1 cellular context compared by ENCODE assay signal in the genomic region with DNA sequence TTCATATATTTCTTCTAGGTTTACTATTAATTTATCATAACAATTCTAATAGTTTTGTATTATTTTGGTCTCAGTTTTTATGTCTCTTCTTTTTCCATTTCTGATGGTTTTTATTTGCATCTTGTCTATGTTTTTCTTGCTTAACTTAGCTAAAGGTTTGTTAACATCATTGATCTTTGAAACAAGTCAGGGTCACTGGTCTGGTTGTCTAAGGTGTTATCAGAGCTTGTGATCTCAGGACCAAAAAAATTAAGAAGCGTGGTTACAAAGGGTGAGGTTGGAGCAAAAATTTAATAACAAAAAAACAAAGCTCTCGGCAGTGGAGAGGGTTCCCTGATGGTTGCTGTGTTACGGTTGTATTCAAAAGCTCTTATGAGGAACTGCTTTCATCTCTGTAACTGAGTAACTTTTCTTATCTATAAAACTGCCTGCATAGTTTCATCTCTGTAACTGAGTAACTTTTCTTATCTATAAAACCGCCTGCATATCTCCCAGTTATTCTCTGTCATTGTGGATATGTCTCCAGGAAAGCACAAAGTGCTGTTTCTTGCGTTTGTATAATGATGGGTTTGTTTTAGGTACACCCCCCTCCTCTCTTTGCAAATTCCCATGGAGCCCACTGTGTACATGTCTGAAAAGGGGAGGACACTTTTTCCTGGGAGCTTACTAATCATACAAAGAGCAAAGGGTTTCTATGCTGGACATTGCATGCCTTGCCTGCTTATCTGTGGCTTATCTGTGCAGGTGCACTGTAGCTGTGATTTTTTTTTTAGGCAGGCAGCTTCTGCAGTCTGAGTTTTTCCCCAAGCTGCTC.
TF ChIP-seq lines count a peak whose summit lies in the region.

No MANE protein-coding gene starts in this region.

TF ChIP-seq in HepG2, 621 proteins besides CTCF, POLR2A, EP300 and RAD21 (continued from another document and continues in another):
- TF ChIP-seq, protein P1, sequence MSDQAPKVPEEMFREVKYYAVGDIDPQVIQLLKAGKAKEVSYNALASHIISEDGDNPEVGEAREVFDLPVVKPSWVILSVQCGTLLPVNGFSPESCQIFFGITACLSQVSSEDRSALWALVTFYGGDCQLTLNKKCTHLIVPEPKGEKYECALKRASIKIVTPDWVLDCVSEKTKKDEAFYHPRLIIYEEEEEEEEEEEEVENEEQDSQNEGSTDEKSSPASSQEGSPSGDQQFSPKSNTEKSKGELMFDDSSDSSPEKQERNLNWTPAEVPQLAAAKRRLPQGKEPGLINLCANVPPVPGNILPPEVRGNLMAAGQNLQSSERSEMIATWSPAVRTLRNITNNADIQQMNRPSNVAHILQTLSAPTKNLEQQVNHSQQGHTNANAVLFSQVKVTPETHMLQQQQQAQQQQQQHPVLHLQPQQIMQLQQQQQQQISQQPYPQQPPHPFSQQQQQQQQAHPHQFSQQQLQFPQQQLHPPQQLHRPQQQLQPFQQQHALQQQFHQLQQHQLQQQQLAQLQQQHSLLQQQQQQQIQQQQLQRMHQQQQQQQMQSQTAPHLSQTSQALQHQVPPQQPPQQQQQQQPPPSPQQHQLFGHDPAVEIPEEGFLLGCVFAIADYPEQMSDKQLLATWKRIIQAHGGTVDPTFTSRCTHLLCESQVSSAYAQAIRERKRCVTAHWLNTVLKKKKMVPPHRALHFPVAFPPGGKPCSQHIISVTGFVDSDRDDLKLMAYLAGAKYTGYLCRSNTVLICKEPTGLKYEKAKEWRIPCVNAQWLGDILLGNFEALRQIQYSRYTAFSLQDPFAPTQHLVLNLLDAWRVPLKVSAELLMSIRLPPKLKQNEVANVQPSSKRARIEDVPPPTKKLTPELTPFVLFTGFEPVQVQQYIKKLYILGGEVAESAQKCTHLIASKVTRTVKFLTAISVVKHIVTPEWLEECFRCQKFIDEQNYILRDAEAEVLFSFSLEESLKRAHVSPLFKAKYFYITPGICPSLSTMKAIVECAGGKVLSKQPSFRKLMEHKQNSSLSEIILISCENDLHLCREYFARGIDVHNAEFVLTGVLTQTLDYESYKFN (CRISPR knock-in tag; conservative IDR thresholded peaks at IDR 0.05), result peak; percentile 95
- TF ChIP-seq RCOR2 (CRISPR knock-in tag; IDR thresholded peaks at IDR 0.05) (peak; percentile 96; the same call in 1 of the 2 replicates), HMG20A (CRISPR knock-in tag; IDR thresholded peaks at IDR 0.05; ENCODE audit: borderline replicate concordance) (peak; percentile 95), ZNF761 (CRISPR knock-in tag; conservative IDR thresholded peaks at IDR 0.05) (no peak), HOXA7 (CRISPR knock-in tag; IDR thresholded peaks at IDR 0.05) (no peak), BRD4 (CRISPR knock-in tag; IDR thresholded peaks at IDR 0.05) (peak; percentile 69), YY1 (IDR thresholded peaks at IDR 0.05; ENCODE audit: insufficient read depth, insufficient replicate concordance, low read depth, low read length) (no peak), HDAC1 (CRISPR knock-in tag; IDR thresholded peaks at IDR 0.05) (peak; percentile 78), ZNF83 (CRISPR knock-in tag; IDR thresholded peaks at IDR 0.05; ENCODE audit: borderline replicate concordance) (no peak), SMYD3 (CRISPR knock-in tag; IDR thresholded peaks at IDR 0.05) (no peak), HES4 (CRISPR knock-in tag; IDR thresholded peaks at IDR 0.05; ENCODE audit: borderline replicate concordance) (no peak), SMAD9 (CRISPR knock-in tag; IDR thresholded peaks at IDR 0.05) (no peak), HDAC2 (CRISPR knock-in tag; IDR thresholded peaks at IDR 0.05) (peak; percentile 90), FOXK2 (IDR thresholded peaks at IDR 0.05) (peak; percentile 77), ZKSCAN5 (CRISPR knock-in tag; IDR thresholded peaks at IDR 0.05) (no peak), SOX5 (CRISPR knock-in tag; IDR thresholded peaks at IDR 0.05; ENCODE audit: borderline replicate concordance) (peak; percentile 93), ZZZ3 (CRISPR knock-in tag; IDR thresholded peaks at IDR 0.05; ENCODE audit: borderline replicate concordance) (no peak), ZNF577 (CRISPR knock-in tag; IDR thresholded peaks at IDR 0.05; ENCODE audit: borderline replicate concordance, low read depth) (no peak), MED13 (CRISPR knock-in tag; IDR thresholded peaks at IDR 0.05) (peak; percentile 98; the same call in 1 of the 2 replicates), KLF9 (CRISPR knock-in tag; IDR thresholded peaks at IDR 0.05; ENCODE audit: low read depth) (no peak), NCOA2 (CRISPR knock-in tag; IDR thresholded peaks at IDR 0.05) (peak; percentile 98), ATRX (CRISPR knock-in tag; IDR thresholded peaks at IDR 0.05; ENCODE audit: borderline replicate concordance) (no peak), ZNF234 (CRISPR knock-in tag; conservative IDR thresholded peaks at IDR 0.05) (no peak), SRF (IDR thresholded peaks at IDR 0.05; ENCODE audit: low read depth, low read length) (no peak), ZNF589 (CRISPR knock-in tag; conservative IDR thresholded peaks at IDR 0.05) (0 out of 2 replicates have a peak, but pooled peaks have one; percentile 32), ZSCAN30 (CRISPR knock-in tag; IDR thresholded peaks at IDR 0.05) (no peak)
- TF ChIP-seq, protein P2, sequence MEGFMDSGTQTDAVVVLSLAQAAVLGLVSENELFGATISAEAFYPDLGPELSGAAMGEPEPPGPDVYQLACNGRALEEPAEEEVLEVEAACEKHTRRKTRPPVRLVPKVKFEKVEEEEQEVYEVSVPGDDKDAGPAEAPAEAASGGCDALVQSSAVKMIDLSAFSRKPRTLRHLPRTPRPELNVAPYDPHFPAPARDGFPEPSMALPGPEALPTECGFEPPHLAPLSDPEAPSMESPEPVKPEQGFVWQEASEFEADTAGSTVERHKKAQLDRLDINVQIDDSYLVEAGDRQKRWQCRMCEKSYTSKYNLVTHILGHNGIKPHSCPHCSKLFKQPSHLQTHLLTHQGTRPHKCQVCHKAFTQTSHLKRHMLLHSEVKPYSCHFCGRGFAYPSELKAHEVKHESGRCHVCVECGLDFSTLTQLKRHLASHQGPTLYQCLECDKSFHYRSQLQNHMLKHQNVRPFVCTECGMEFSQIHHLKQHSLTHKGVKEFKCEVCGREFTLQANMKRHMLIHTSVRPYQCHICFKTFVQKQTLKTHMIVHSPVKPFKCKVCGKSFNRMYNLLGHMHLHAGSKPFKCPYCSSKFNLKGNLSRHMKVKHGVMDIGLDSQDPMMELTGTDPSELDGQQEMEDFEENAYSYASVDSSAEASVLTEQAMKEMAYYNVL (CRISPR knock-in tag; IDR thresholded peaks at IDR 0.05; ENCODE audit: borderline replicate concordance), result peak; percentile 81; the same call in 1 of the 2 replicates
- TF ChIP-seq, protein P3, sequence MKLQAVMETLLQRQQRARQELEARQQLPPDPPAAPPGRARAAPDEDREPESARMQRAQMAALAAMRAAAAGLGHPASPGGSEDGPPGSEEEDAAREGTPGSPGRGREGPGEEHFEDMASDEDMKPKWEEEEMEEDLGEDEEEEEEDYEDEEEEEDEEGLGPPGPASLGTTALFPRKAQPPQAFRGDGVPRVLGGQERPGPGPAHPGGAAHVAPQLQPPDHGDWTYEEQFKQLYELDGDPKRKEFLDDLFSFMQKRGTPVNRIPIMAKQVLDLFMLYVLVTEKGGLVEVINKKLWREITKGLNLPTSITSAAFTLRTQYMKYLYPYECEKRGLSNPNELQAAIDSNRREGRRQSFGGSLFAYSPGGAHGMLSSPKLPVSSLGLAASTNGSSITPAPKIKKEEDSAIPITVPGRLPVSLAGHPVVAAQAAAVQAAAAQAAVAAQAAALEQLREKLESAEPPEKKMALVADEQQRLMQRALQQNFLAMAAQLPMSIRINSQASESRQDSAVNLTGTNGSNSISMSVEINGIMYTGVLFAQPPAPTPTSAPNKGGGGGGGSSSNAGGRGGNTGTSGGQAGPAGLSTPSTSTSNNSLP (IDR thresholded peaks at IDR 0.05; ENCODE audit: low read depth, low read length), result peak; percentile 97
- TF ChIP-seq, protein P4, sequence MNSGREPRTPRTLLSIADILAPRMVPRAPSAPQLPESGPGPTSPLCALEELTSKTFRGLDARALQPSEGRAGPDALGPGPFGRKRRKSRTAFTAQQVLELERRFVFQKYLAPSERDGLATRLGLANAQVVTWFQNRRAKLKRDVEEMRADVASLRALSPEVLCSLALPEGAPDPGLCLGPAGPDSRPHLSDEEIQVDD (CRISPR knock-in tag; IDR thresholded peaks at IDR 0.05; ENCODE audit: borderline replicate concordance), result no peak
- TF ChIP-seq, protein P5, sequence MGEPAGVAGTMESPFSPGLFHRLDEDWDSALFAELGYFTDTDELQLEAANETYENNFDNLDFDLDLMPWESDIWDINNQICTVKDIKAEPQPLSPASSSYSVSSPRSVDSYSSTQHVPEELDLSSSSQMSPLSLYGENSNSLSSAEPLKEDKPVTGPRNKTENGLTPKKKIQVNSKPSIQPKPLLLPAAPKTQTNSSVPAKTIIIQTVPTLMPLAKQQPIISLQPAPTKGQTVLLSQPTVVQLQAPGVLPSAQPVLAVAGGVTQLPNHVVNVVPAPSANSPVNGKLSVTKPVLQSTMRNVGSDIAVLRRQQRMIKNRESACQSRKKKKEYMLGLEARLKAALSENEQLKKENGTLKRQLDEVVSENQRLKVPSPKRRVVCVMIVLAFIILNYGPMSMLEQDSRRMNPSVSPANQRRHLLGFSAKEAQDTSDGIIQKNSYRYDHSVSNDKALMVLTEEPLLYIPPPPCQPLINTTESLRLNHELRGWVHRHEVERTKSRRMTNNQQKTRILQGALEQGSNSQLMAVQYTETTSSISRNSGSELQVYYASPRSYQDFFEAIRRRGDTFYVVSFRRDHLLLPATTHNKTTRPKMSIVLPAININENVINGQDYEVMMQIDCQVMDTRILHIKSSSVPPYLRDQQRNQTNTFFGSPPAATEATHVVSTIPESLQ (CRISPR knock-in tag; conservative IDR thresholded peaks at IDR 0.05), result no peak
- TF ChIP-seq, protein P6, sequence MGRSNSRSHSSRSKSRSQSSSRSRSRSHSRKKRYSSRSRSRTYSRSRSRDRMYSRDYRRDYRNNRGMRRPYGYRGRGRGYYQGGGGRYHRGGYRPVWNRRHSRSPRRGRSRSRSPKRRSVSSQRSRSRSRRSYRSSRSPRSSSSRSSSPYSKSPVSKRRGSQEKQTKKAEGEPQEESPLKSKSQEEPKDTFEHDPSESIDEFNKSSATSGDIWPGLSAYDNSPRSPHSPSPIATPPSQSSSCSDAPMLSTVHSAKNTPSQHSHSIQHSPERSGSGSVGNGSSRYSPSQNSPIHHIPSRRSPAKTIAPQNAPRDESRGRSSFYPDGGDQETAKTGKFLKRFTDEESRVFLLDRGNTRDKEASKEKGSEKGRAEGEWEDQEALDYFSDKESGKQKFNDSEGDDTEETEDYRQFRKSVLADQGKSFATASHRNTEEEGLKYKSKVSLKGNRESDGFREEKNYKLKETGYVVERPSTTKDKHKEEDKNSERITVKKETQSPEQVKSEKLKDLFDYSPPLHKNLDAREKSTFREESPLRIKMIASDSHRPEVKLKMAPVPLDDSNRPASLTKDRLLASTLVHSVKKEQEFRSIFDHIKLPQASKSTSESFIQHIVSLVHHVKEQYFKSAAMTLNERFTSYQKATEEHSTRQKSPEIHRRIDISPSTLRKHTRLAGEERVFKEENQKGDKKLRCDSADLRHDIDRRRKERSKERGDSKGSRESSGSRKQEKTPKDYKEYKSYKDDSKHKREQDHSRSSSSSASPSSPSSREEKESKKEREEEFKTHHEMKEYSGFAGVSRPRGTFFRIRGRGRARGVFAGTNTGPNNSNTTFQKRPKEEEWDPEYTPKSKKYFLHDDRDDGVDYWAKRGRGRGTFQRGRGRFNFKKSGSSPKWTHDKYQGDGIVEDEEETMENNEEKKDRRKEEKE (IDR thresholded peaks at IDR 0.05), result no peak
- TF ChIP-seq, protein P7, sequence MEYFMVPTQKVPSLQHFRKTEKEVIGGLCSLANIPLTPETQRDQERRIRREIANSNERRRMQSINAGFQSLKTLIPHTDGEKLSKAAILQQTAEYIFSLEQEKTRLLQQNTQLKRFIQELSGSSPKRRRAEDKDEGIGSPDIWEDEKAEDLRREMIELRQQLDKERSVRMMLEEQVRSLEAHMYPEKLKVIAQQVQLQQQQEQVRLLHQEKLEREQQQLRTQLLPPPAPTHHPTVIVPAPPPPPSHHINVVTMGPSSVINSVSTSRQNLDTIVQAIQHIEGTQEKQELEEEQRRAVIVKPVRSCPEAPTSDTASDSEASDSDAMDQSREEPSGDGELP (IDR thresholded peaks at IDR 0.05; ENCODE audit: borderline replicate concordance, low read depth), result peak; percentile 11; the same call in 1 of the 2 replicates
- TF ChIP-seq, protein P8, sequence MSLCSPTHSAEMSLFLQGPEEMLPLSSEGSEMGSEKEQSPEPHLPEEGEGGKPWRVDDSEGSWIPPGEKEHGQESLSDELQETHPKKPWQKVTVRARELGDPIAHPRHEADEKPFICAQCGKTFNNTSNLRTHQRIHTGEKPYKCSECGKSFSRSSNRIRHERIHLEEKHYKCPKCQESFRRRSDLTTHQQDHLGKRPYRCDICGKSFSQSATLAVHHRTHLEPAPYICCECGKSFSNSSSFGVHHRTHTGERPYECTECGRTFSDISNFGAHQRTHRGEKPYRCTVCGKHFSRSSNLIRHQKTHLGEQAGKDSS (CRISPR knock-in tag; IDR thresholded peaks at IDR 0.05; ENCODE audit: borderline replicate concordance, low read depth), result 0 out of 2 replicates have a peak, but pooled peaks have one; percentile 52
- TF ChIP-seq, protein P9, sequence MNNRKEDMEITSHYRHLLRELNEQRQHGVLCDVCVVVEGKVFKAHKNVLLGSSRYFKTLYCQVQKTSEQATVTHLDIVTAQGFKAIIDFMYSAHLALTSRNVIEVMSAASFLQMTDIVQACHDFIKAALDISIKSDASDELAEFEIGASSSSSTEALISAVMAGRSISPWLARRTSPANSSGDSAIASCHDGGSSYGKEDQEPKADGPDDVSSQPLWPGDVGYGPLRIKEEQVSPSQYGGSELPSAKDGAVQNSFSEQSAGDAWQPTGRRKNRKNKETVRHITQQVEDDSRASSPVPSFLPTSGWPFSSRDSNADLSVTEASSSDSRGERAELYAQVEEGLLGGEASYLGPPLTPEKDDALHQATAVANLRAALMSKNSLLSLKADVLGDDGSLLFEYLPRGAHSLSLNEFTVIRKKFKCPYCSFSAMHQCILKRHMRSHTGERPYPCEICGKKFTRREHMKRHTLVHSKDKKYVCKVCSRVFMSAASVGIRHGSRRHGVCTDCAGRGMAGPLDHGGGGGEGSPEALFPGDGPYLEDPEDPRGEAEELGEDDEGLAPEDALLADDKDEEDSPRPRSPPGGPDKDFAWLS (CRISPR knock-in tag; IDR thresholded peaks at IDR 0.05; ENCODE audit: borderline replicate concordance), result no peak
- TF ChIP-seq, protein P10, sequence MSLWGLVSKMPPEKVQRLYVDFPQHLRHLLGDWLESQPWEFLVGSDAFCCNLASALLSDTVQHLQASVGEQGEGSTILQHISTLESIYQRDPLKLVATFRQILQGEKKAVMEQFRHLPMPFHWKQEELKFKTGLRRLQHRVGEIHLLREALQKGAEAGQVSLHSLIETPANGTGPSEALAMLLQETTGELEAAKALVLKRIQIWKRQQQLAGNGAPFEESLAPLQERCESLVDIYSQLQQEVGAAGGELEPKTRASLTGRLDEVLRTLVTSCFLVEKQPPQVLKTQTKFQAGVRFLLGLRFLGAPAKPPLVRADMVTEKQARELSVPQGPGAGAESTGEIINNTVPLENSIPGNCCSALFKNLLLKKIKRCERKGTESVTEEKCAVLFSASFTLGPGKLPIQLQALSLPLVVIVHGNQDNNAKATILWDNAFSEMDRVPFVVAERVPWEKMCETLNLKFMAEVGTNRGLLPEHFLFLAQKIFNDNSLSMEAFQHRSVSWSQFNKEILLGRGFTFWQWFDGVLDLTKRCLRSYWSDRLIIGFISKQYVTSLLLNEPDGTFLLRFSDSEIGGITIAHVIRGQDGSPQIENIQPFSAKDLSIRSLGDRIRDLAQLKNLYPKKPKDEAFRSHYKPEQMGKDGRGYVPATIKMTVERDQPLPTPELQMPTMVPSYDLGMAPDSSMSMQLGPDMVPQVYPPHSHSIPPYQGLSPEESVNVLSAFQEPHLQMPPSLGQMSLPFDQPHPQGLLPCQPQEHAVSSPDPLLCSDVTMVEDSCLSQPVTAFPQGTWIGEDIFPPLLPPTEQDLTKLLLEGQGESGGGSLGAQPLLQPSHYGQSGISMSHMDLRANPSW (CRISPR knock-in tag; IDR thresholded peaks at IDR 0.05; ENCODE audit: borderline replicate concordance), result peak; percentile 91; the same call in 1 of the 2 replicates
